25 cellular contexts compared by ENCODE assay signal in the genomic region with DNA sequence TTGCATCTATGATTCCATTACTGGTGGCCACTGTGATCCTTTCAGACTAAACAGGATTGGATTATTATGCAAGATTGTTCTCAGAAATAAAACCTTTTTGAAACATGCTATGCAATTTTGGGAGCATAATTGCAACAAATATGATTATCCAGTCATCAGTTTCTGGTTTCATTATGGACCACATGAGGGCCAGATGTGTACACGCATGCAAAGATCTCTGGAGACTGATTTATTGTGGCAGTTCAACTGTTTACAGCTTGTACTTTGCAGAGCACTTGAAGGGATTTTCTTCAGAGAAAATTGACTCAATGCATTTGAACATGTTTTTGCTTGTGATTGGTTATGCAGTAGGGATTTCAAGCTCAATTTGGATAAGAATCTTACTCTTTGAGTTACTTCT. TPM values are rescaled to one million over a fixed set of nuclear protein-coding genes. Genes with fewer than 3 reads are reported as not detected.
"Had no signal": no experiment of that assay in that cellular context is flagged by ENCODE, and none has a peak within 500 bp of the region (broad histone marks: within the 10 kb centered on the region; RNA-seq: fewer than 3 reads in every experiment).

No MANE protein-coding gene starts in this region.

- H3K4me1 Mint-ChIP-seq: immature natural killer cell; memory B cell; naive B cell; nephron; stimulated activated naive B cell treated with anti-CD40 and anti-IgM and Interleukin-4, amounts not matched to agents 10 μg/mL and 1 μg/mL and 100 μg/mL, for 72 hours; stimulated activated naive CD8-positive, alpha-beta T cell treated with anti-CD3 and anti-CD28 coated beads, Interleukin-15, amount 100 ng/mL, for 72 hours had no signal

- H3K4me3 Mint-ChIP-seq: immature natural killer cell; memory B cell; naive B cell; nephron; stimulated activated naive B cell treated with anti-CD40 and anti-IgM and Interleukin-4, amounts not matched to agents 10 μg/mL and 1 μg/mL and 100 μg/mL, for 72 hours; stimulated activated naive CD8-positive, alpha-beta T cell treated with anti-CD3 and anti-CD28 coated beads, Interleukin-15, amount 100 ng/mL, for 72 hours had no signal

- DNase-seq: cortex of kidney; dorsolateral prefrontal cortex; effector CD8-positive, alpha-beta T cell; foreskin keratinocyte; immature natural killer cell; left cardiac atrium; left ventricle myocardium inferior; lower lobe of right lung; naive B cell; occipital lobe; pancreas; stimulated activated CD4-positive, alpha-beta T cell treated with anti-CD3 and anti-CD28 coated beads, Interleukin-2, amount 100 ng/mL, for 24 hours; stimulated activated CD4-positive, alpha-beta T cell treated with anti-CD3 and anti-CD28 coated beads, Interleukin-4, amount 100 ng/mL, for 4 hours; stimulated activated naive B cell treated with anti-CD40 and anti-IgM and Interleukin-4, amounts not matched to agents 10 μg/mL and 1 μg/mL and 100 μg/mL, for 72 hours; stimulated activated naive CD8-positive, alpha-beta T cell treated with anti-CD3 and anti-CD28 coated beads, Interleukin-15, amount 100 ng/mL, for 72 hours; substantia nigra; transverse colon had no signal

- H3K4me3 ChIP-seq: dorsolateral prefrontal cortex, left ventricle myocardium inferior, lower lobe of right lung, pancreas, prostate gland, skin epidermis, thoracic aorta, transverse colon had no signal

- H3K27ac Mint-ChIP-seq: immature natural killer cell; memory B cell; naive B cell; nephron; stimulated activated naive B cell treated with anti-CD40 and anti-IgM and Interleukin-4, amounts not matched to agents 10 μg/mL and 1 μg/mL and 100 μg/mL, for 72 hours; stimulated activated naive CD8-positive, alpha-beta T cell treated with anti-CD3 and anti-CD28 coated beads, Interleukin-15, amount 100 ng/mL, for 72 hours had no signal

- H3K36me3 Mint-ChIP-seq: immature natural killer cell; memory B cell; naive B cell; stimulated activated naive B cell treated with anti-CD40 and anti-IgM and Interleukin-4, amounts not matched to agents 10 μg/mL and 1 μg/mL and 100 μg/mL, for 72 hours had no signal

- H3K9me3 Mint-ChIP-seq: immature natural killer cell; memory B cell; stimulated activated naive CD8-positive, alpha-beta T cell treated with anti-CD3 and anti-CD28 coated beads, Interleukin-15, amount 100 ng/mL, for 72 hours had no signal

- H3K27me3 Mint-ChIP-seq: memory B cell; naive B cell; stimulated activated naive B cell treated with anti-CD40 and anti-IgM and Interleukin-4, amounts not matched to agents 10 μg/mL and 1 μg/mL and 100 μg/mL, for 72 hours; stimulated activated naive CD8-positive, alpha-beta T cell treated with anti-CD3 and anti-CD28 coated beads, Interleukin-15, amount 100 ng/mL, for 72 hours had no signal

- ATAC-seq: foreskin keratinocyte; left cardiac atrium; lower lobe of right lung; pancreas; sciatic nerve; stimulated activated naive B cell treated with anti-CD40 and anti-IgM and Interleukin-4, amounts not matched to agents 10 μg/mL and 1 μg/mL and 100 μg/mL, for 72 hours; stimulated activated naive CD8-positive, alpha-beta T cell treated with anti-CD3 and anti-CD28 coated beads, Interleukin-15, amount 100 ng/mL, for 72 hours had no signal

RNA-seq across cellular contexts. Expression of a gene that starts 31.0 kb away (rescaled TPM):
- total RNA-seq: dorsolateral prefrontal cortex, foreskin keratinocyte, left cardiac atrium, left ventricle myocardium inferior, lower lobe of right lung, occipital lobe, pancreas, renal cortical epithelial cell, sciatic nerve, thoracic aorta, transverse colon, ureter had no signal
